In genomic region chr1:26530898-26531598, GRCh38 we compare ENCODE assay signal across 8 cellular contexts. TPM values are rescaled to one million over a fixed set of nuclear protein-coding genes. Genes with fewer than 3 reads are reported as not detected.
DNase-seq lines count a peak whose midpoint lies in the region; ATAC-seq and TF ChIP-seq lines count a peak whose summit lies in the region.

No MANE protein-coding gene starts in this region.

- no peak for TF ChIP-seq EP300 in upper lobe of left lung (IDR thresholded peaks at IDR 0.05)

- peak overlapping the region; percentile 97 to 100 (median 99) for H3K4me2 ChIP-seq in BLaER1 treated with 17β-estradiol and CSF1 and Interleukin-3, amounts not matched to agents 10 nM and 100 nM

- H3K36me3 ChIP-seq in BLaER1 treated with 17β-estradiol and CSF1 and Interleukin-3, amounts not matched to agents 10 nM and 100 nM: peaks cover 0 to 16% (median 7%) of the 10 kb centered on the region in 11 experiments; a peak in 7 of 22 replicates
- no peaks in the 10 kb centered on the region for H3K36me3 ChIP-seq in upper lobe of left lung

- peak; percentile 32 for TF ChIP-seq CTCF in GM12873 (IDR thresholded peaks at IDR 0.05; ENCODE audit: insufficient read depth, low read depth, low read length, missing control alignments)
- TF ChIP-seq CTCF in upper lobe of left lung (IDR thresholded peaks at IDR 0.05): peak in 5 of 6 experiments; percentile 41 to 64 (median 48)

- ATAC-seq in upper lobe of left lung (ENCODE audit: low FRiP score in 2 of 2): peak; percentile 73 to 96
- ATAC-seq in GM19395 (IDR thresholded peaks at IDR 0.05; ENCODE audit: unreplicated experiment): no peak
- no peak for ATAC-seq in HG03108 (IDR thresholded peaks at IDR 0.05; ENCODE audit: unreplicated experiment)

- 14 to 44% methylated on average over 5 to 9 of the region's 9 CpGs for WGBS in upper lobe of left lung, 2 donors

- no peaks in the 10 kb centered on the region for H3K27me3 ChIP-seq in BLaER1 treated with 17β-estradiol and CSF1 and Interleukin-3, amounts not matched to agents 10 nM and 100 nM
- H3K27me3 ChIP-seq in upper lobe of left lung: no peaks in the 10 kb centered on the region

- TF ChIP-seq POLR2A in upper lobe of left lung (IDR thresholded peaks at IDR 0.05): peak in 1 of 4 donors; percentile 50

- H4K20me1 ChIP-seq in BLaER1 treated with 17β-estradiol and CSF1 and Interleukin-3, amounts not matched to agents 10 nM and 100 nM: peaks cover 11 to 52% (median 29%) of the 10 kb centered on the region in 11 experiments; a peak in 17 of 22 replicates

- peak; percentile 79 for DNase-seq in NCI-H2196 treated with DMSO at 0.1 percent for 48 hours (lab: John Stamatoyannopoulos, UW; ENCODE audit: unreplicated experiment)
- peak; percentile 81 for DNase-seq in kidney glomerular epithelial cell (lab: John Stamatoyannopoulos, UW)
- peak in 1 of 2 donors; percentile 95 for DNase-seq in upper lobe of left lung

- peaks cover 57 to 67% (median 63%) of the 10 kb centered on the region in 10 experiments for H3K4me1 ChIP-seq in BLaER1 treated with 17β-estradiol and CSF1 and Interleukin-3, amounts not matched to agents 10 nM and 100 nM
- peaks cover 37 to 71% (median 54%) of the 10 kb centered on the region in 4 donors for H3K4me1 ChIP-seq in upper lobe of left lung

- H3K9ac ChIP-seq in BLaER1 treated with 17β-estradiol and CSF1 and Interleukin-3, amounts not matched to agents 10 nM and 100 nM: peak overlapping the region; percentile 88 to 96 (median 91)

- no peaks in the 10 kb centered on the region for H3K9me3 ChIP-seq in BLaER1 treated with 17β-estradiol and CSF1 and Interleukin-3, amounts not matched to agents 10 nM and 100 nM (replicated peaks in 1 of 11)
- no peaks in the 10 kb centered on the region for H3K9me3 ChIP-seq in upper lobe of left lung

- H3K4me3 ChIP-seq in BLaER1 treated with 17β-estradiol and CSF1 and Interleukin-3, amounts not matched to agents 10 nM and 100 nM: peak overlapping the region; percentile 84 to 99 (median 96)
- peak overlapping the region; percentile 46 to 97 (median 90) for H3K4me3 ChIP-seq in upper lobe of left lung

- H3K27ac ChIP-seq in BLaER1 treated with 17β-estradiol and CSF1 and Interleukin-3, amounts not matched to agents 10 nM and 100 nM: peak overlapping the region; percentile 79 to 99 (median 84)
- H3K27ac ChIP-seq in angular gyrus (ENCODE audit: low read depth, low read length) (peak overlapping the region; percentile 45), upper lobe of left lung (peak overlapping the region; percentile 88 to 97 (median 90))

RNA-seq across cellular contexts. Expression of gene RPS6KA1, which starts 1.5 kb away (rescaled TPM):
- 100 to 1,000 TPM in 4 of 6 donors, 10 to 100 TPM in 2; 91.1 to 161 (median 120) TPM for total RNA-seq in upper lobe of left lung

RNA-seq across cellular contexts. Expression of gene HMGN2, which starts 58.8 kb away (rescaled TPM):
- total RNA-seq in upper lobe of left lung: 100 to 1,000 TPM; 166 to 378 (median 267) TPM

Comparison
In these comparisons a context has a peak if more than half of its experiments do, and no peak if none do; other contexts are left out.
1. ATAC-seq: peak in upper lobe of left lung (2 of 2); none in GM19395 (single experiment) and HG03108 (single experiment).
2. Peak in every context shown above with its lines, with median percentiles within 50 percentile points of each other: H3K27ac ChIP-seq.